Comparison of ENCODE assay signal across 15 cellular contexts in genomic region chr7:30171753-30172447, GRCh38. TPM values are rescaled to one million over a fixed set of nuclear protein-coding genes. Genes with fewer than 3 reads are reported as not detected.
DNase-seq lines count a peak whose midpoint lies in the region; ATAC-seq, FAIRE-seq and TF ChIP-seq lines count a peak whose summit lies in the region.
"Had no signal": no experiment of that assay in that cellular context is flagged by ENCODE, and none has a peak within 500 bp of the region (broad histone marks: within the 10 kb centered on the region; RNA-seq: fewer than 3 reads in every experiment).

No MANE protein-coding gene starts in this region.

- TF ChIP-seq CTCF in osteocyte (IDR thresholded peaks at IDR 0.05): no peak
- TF ChIP-seq CTCF in body of pancreas (IDR thresholded peaks at IDR 0.05): no peak

- no peak for ATAC-seq in body of pancreas

- FAIRE-seq in small intestine (lab: Jason Lieb, UNC): no peak

- H3K27ac ChIP-seq in cingulate gyrus (ENCODE audit: low read depth, low read length): peak overlapping the region; percentile 93
- H3K27ac ChIP-seq in small intestine (ENCODE audit: low read depth in 1 of 2, low read length in 1 of 2): no peak overlapping the region
- H3K27ac ChIP-seq in body of pancreas: peak overlapping the region in 1 of 4 donors; percentile 28
- H3K27ac ChIP-seq: BLaER1 had no signal

- WGBS in small intestine, 3 donors: 78 to 87% (median 86%) methylated on average over 9 of the region's 9 CpGs
- 91 to 99% methylated on average over 9 of the region's 9 CpGs for WGBS in body of pancreas, 2 donors

- H3K27me3 ChIP-seq in small intestine (ENCODE audit: control insufficient read depth in 2 of 2, insufficient read depth in 2 of 2, low read length in 2 of 2) (no peaks in the 10 kb centered on the region), body of pancreas (no peaks in the 10 kb centered on the region)
- H3K27me3 ChIP-seq: BLaER1, transverse colon had no signal

- no peak overlapping the region for H3K4me3 ChIP-seq in small intestine (ENCODE audit: low read depth in 1 of 2, low read length in 2 of 2)
- no peak overlapping the region for H3K4me3 ChIP-seq in body of pancreas
- H3K4me3 ChIP-seq: BLaER1, transverse colon had no signal

- no peaks in the 10 kb centered on the region for H3K27me3 Mint-ChIP-seq in osteocyte (ENCODE audit: unreplicated experiment)

- peaks cover 3% of the 10 kb centered on the region for H3K36me3 Mint-ChIP-seq in osteocyte (ENCODE audit: unreplicated experiment)

- no peak for TF ChIP-seq POLR2A in body of pancreas (IDR thresholded peaks at IDR 0.05)

- H3K9me3 Mint-ChIP-seq in osteocyte (ENCODE audit: unreplicated experiment): no peaks in the 10 kb centered on the region
- H3K9me3 Mint-ChIP-seq: nephron progenitor cell had no signal

- H3K4me1 ChIP-seq in small intestine (ENCODE audit: control insufficient read depth in 2 of 2, insufficient read depth in 1 of 2, low read depth in 1 of 2, low read length in 1 of 2) (no peaks in the 10 kb centered on the region), body of pancreas (peaks cover 34% of the 10 kb centered on the region)

- peak overlapping the region; percentile 95 for H3K27ac Mint-ChIP-seq in osteocyte (ENCODE audit: unreplicated experiment)
- H3K27ac Mint-ChIP-seq: nephron progenitor cell had no signal

- peaks cover 66% of the 10 kb centered on the region for H3K4me1 Mint-ChIP-seq in osteocyte (ENCODE audit: unreplicated experiment)

- DNase-seq in Caki2 (ENCODE audit: low read depth) (peak; percentile 14), NCI-H82 treated with DMSO at 0.1 percent for 48 hours (lab: John Stamatoyannopoulos, UW; ENCODE audit: unreplicated experiment) (peak; percentile 94), osteocyte (ENCODE audit: extremely low spot score, unreplicated experiment) (no peak), small intestine (no peak), body of pancreas (no peak), NCI-H510A (lab: John Stamatoyannopoulos, UW) (no peak), HuH-7.5 (ENCODE audit: low spot score) (no peak)
- DNase-seq: activated CD4-positive, alpha-beta T cell treated with anti-CD3 and anti-CD28 coated beads for 1 hour; activated naive CD4-positive, alpha-beta T cell treated with Interleukin-2 at 50 U/mL for 16 hours; NCI-H1436; nephron progenitor cell; RPMI8226; transverse colon had no signal

- H3K36me3 ChIP-seq in small intestine (ENCODE audit: control insufficient read depth in 2 of 2, insufficient read depth in 2 of 2, low read length in 2 of 2): no peaks in the 10 kb centered on the region
- no peaks in the 10 kb centered on the region for H3K36me3 ChIP-seq in body of pancreas (replicated peaks in 1 of 2; ENCODE audit: insufficient read depth in 1 of 2, low read depth in 2 of 2)
- H3K36me3 ChIP-seq: BLaER1, transverse colon had no signal

- no peak overlapping the region for H3K4me3 Mint-ChIP-seq in osteocyte (ENCODE audit: unreplicated experiment)
- H3K4me3 Mint-ChIP-seq: nephron progenitor cell had no signal

- intact Hi-C loops in body of pancreas (cut with DNase I): no loop called here

- no peaks in the 10 kb centered on the region for H3K9me3 ChIP-seq in small intestine (ENCODE audit: control insufficient read depth, low read depth)
- no peaks in the 10 kb centered on the region for H3K9me3 ChIP-seq in body of pancreas
- H3K9me3 ChIP-seq: BLaER1, transverse colon had no signal

- in situ Hi-C loops in Caki2 (cut with HindIII; ENCODE audit: low pct_unique_long_range_greater_than_20kb, low sequenced_read_pairs): no loop called here

RNA-seq across cellular contexts. Expression of gene MTURN, which starts 37.1 kb away (rescaled TPM):
- total RNA-seq in Caki2 (2014; rRNA removed; shearing (Covaris generic); ENCODE audit: low replicate concordance): 1.6 and 6.1 TPM in 2 replicates
- total RNA-seq in osteocyte: 19.0 and 19.3 TPM in 2 replicates
- polyA plus RNA-seq in small intestine: 10 to 100 TPM in 1 of 3 donors, 1 to 10 TPM in 2; 2.2 to 10.0 (median 4.1) TPM
- total RNA-seq in body of pancreas: 10 to 100 TPM; 19.8 to 34.5 TPM

Comparison
In these comparisons a context has a peak if more than half of its experiments do, and no peak if none do; other contexts are left out.
1. DNase-seq: peak in Caki2 (single experiment) and NCI-H82 treated with DMSO at 0.1 percent for 48 hours (single experiment); none in osteocyte (single experiment), small intestine (single experiment), body of pancreas (0 of 4), NCI-H510A (single experiment) and HuH-7.5 (single experiment).